8 cellular contexts compared by ENCODE assay signal in the genomic region with DNA sequence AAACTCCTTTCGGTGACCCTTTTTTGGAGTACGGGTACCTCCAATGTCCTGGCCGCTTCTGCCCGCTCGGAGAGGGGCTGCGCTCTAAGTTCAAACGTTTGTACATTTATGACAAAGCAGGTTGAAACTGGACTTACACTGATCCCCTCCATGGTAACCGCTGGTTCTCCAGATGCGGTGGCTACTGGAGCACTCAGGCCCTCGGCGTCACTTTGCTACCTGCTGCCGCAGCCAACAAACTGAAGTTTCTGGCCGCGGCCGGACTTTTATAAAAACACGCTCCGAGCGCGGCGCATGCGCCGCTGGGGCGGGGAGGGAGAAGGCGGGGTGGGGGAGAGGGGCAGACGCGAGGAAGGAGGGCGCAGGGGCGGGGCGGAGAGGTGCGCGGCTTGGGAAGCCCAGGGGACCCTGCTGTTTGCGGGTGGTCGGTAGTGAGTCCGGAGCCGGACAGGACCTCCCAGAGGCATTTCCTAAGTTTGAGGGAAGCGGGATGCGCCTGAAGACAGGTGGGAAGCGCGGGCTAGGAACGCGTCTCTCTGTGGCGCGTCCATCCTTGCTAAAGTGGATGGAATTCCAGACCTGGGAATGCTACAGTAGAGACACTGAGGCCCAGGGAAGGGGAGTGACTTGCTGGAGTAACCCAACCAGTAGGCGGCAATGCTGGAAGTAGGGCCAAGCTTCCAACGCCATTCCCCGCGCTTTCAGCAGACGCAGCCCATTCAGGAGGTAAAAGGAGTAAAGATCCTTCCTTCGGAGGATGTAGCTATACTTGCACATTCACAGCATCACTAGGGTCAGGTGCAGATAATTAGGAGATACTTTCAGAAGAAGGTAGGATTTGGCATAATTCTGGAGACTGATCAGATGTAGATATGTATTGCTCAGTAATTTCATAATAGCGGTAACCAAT. TPM values are rescaled to one million over a fixed set of nuclear protein-coding genes. Genes with fewer than 3 reads are reported as not detected.
DNase-seq lines count a peak whose midpoint lies in the region; TF ChIP-seq lines count a peak whose summit lies in the region.

Gene CXCR4 (minus strand): TSS at position 241 of the 910 bp plus-strand sequence. CDS start 89 bp downstream, at position 152.

- H3K27me3 ChIP-seq in SJSA1 (replicated peaks) = peaks cover 69% of the 10 kb centered on the region

- no peaks in the 10 kb centered on the region for H3K27me3 Mint-ChIP-seq in activated naive CD4-positive, alpha-beta T cell treated with anti-CD3 and anti-CD28 coated beads for 36 hours (ENCODE audit: low read depth)
- peaks cover 97% of the 10 kb centered on the region for H3K27me3 Mint-ChIP-seq in type B pancreatic cell

- TF ChIP-seq CTCF in AG04449 (IDR thresholded peaks at IDR 0.05; ENCODE audit: insufficient read depth, low read length, missing control alignments) (no peak), type B pancreatic cell (conservative IDR thresholded peaks at IDR 0.05) (peak; percentile 60)

- H3K9me3 Mint-ChIP-seq in activated naive CD4-positive, alpha-beta T cell treated with anti-CD3 and anti-CD28 coated beads for 36 hours = no peaks in the 10 kb centered on the region
- H3K9me3 Mint-ChIP-seq in type B pancreatic cell = no peaks in the 10 kb centered on the region

- intact Hi-C loops in activated naive CD4-positive, alpha-beta T cell treated with anti-CD3 and anti-CD28 coated beads for 36 hours (cut with micrococcal nuclease) = loop anchor here (1.0 to 2.0 kb wide), 10 partner anchors 14 to 297 kb away; partner anchors contain the start of gene DARS1
- intact Hi-C loops in cardiac septum (cut with DNase I) (loop anchor here (5.0 to 10.0 kb wide), 2 partner anchors 203 to 259 kb away; no protein-coding TSS in a partner anchor), posterior vena cava (cut with DNase I) (no loop called here)

- H3K27ac Mint-ChIP-seq in activated naive CD4-positive, alpha-beta T cell treated with anti-CD3 and anti-CD28 coated beads for 36 hours = peak within 1 kb of the TSS; percentile 91
- peak within 1 kb of the TSS; percentile 53 for H3K27ac Mint-ChIP-seq in type B pancreatic cell

- H3K4me1 ChIP-seq in SJSA1 (replicated peaks) = peaks cover 24% of the 10 kb centered on the region

- H3K36me3 ChIP-seq in KOPT-K1 (ENCODE audit: insufficient read depth, low read length) (peaks cover 35% of the 10 kb centered on the region), SJSA1 (no peaks in the 10 kb centered on the region)

- CTCF ChIA-PET in AG04449 (lab: Yijun Ruan, JAX) = no interaction called here
- CTCF ChIA-PET in activated naive CD4-positive, alpha-beta T cell treated with anti-CD3 and anti-CD28 coated beads for 36 hours (lab: Charles Lee) = no interaction called here

- H3K27ac ChIP-seq in KOPT-K1 (ENCODE audit: low read depth, low read length, poor library complexity, severe bottlenecking) (peak within 1 kb of the TSS; percentile 99), SJSA1 (no peak within 1 kb of the TSS)

- H3K9me3 ChIP-seq in KOPT-K1 (ENCODE audit: insufficient read depth, low read length, poor library complexity, severe bottlenecking) = no peaks in the 10 kb centered on the region
- H3K9me3 ChIP-seq in SJSA1 (replicated peaks) = 0 out of 2 replicates have a peak, but pooled peaks cover 2% of the 10 kb centered on the region

- DNase-seq in AG04449 (ENCODE audit: low read depth, low spot score) (no peak), SJSA1 (ENCODE audit: low read depth in 1 of 2, low spot score in 2 of 2) (peak; percentile 24 to 58), cardiac septum (ENCODE audit: low spot score) (peak; percentile 93), posterior vena cava (ENCODE audit: low spot score) (peak; percentile 93), type B pancreatic cell (ENCODE audit: extremely low spot score, unreplicated experiment) (peak; percentile 87)
- peak; percentile 82 for DNase-seq in activated naive CD4-positive, alpha-beta T cell treated with anti-CD3 and anti-CD28 coated beads for 36 hours

- peak; percentile 92 for TF ChIP-seq POLR2A in GM19193 (IDR thresholded peaks at IDR 0.05; ENCODE audit: extremely low read depth, insufficient read depth, insufficient read length)

- POLR2A ChIA-PET in AG04449 (lab: Yijun Ruan, JAX) = no interaction called here

- H3K4me3 ChIP-seq in AG04449 (ENCODE audit: low read depth, low read length) (peak within 1 kb of the TSS; percentile 36; the same call in 1 of the 2 replicates), SJSA1 (peak within 1 kb of the TSS; percentile 38)

- H3K36me3 Mint-ChIP-seq in activated naive CD4-positive, alpha-beta T cell treated with anti-CD3 and anti-CD28 coated beads for 36 hours (ENCODE audit: low read depth) = peaks cover 29% of the 10 kb centered on the region
- peaks cover 5% of the 10 kb centered on the region for H3K36me3 Mint-ChIP-seq in type B pancreatic cell

- H3K4me3 Mint-ChIP-seq in activated naive CD4-positive, alpha-beta T cell treated with anti-CD3 and anti-CD28 coated beads for 36 hours = peak within 1 kb of the TSS; percentile 95
- peak within 1 kb of the TSS; percentile 95 for H3K4me3 Mint-ChIP-seq in type B pancreatic cell

- peaks cover 57% of the 10 kb centered on the region for H3K4me1 Mint-ChIP-seq in activated naive CD4-positive, alpha-beta T cell treated with anti-CD3 and anti-CD28 coated beads for 36 hours (ENCODE audit: low read depth)
- peaks cover 11% of the 10 kb centered on the region for H3K4me1 Mint-ChIP-seq in type B pancreatic cell (ENCODE audit: unreplicated experiment)

RNA-seq across cellular contexts. Expression of gene CXCR4, which starts in this region (rescaled TPM):
- 0.22 and 0.79 TPM in 2 replicates for total RNA-seq in SJSA1 (2014; rRNA removed; shearing (Covaris generic))
- total RNA-seq in activated naive CD4-positive, alpha-beta T cell treated with anti-CD3 and anti-CD28 coated beads for 36 hours = 10 to 100 TPM; 70.2 to 72.6 TPM
- total RNA-seq in cardiac septum (4.4 TPM), posterior vena cava (1 to 10 TPM; 7.8 to 8.3 TPM), type B pancreatic cell (ENCODE audit: low replicate concordance) (5.2 and 34.8 TPM in 2 replicates)

Comparison
In these comparisons a context has a peak if more than half of its experiments do, and no peak if none do; other contexts are left out.
1. Peak in DNase-seq and H3K4me3 ChIP-seq in SJSA1; RNA of the gene not detected or under 1 TPM.
2. intact Hi-C loops: an anchor here in activated naive CD4-positive, alpha-beta T cell treated with anti-CD3 and anti-CD28 coated beads for 36 hours (1.0 to 2.0 kb wide) and cardiac septum (5.0 to 10.0 kb wide); none called in posterior vena cava.